8 cellular contexts compared by ENCODE assay signal in the genomic region with DNA sequence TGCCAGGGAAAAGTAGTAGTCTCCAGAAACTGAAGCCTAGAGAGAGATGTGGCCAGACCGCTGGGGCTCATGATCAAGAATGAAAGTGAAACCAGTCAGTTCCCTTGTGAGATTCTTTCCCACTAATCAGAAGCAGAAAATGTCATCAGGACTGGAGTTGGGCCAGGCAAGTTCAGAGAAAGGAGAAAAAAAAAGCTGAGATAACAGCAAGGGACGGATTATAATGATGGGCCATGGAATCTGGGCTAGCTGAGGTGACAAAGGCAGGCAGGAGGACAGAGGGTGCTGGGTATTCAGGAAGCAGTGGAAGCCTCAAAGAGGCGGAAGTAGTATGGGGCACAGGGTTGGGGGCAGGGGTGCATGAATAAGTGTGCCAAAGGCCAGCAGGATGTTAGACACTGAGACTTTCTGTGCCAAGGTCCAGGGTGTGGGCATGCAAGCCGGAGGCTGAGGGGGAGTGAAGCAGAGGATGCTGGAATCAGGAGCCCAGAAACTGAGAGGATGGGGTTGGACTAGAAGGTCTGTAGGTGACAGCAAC.
DNase-seq lines count a peak whose midpoint lies in the region; ATAC-seq and TF ChIP-seq lines count a peak whose summit lies in the region.

No MANE protein-coding gene starts in this region.

- peak overlapping the region; percentile 96 for H3K27ac ChIP-seq in neutrophil

- ATAC-seq in GM21619 (IDR thresholded peaks at IDR 0.05; ENCODE audit: unreplicated experiment), result peak; percentile 33
- ATAC-seq in HG02970 (IDR thresholded peaks at IDR 0.05; ENCODE audit: low FRiP score, unreplicated experiment), result no peak

- peaks cover 17 to 54% of the 10 kb centered on the region in 2 experiments for H3K4me1 ChIP-seq in neutrophil (ENCODE audit: control insufficient read depth in 1 of 2, insufficient read depth in 1 of 2, low read depth in 1 of 2, low read length in 1 of 2)

- H3K4me3 ChIP-seq in neutrophil (ENCODE audit: low read depth in 1 of 2, low read length in 1 of 2), result peak overlapping the region; percentile 62 to 89

- peaks cover 2% of the 10 kb centered on the region for H3K36me3 ChIP-seq in neutrophil

- DNase-seq in COLO668 (lab: John Stamatoyannopoulos, UW; ENCODE audit: unreplicated experiment) (peak; percentile 34), NOMO-1 treated with dmso at 0.1 percent for 144 hours (lab: John Stamatoyannopoulos, UW; ENCODE audit: unreplicated experiment) (peak; percentile 68), fibroblast of gingiva (ENCODE audit: low read depth) (peak; percentile 58), NCI-H345 (lab: John Stamatoyannopoulos, UW) (no peak)
- DNase-seq in activated T-cell treated with anti-CD3 and anti-CD28 coated beads, Interleukin-2, amount 50 U/mL, for 24 hours, result peak; percentile 65

- peak overlapping the region; percentile 80 for H3K4me3 Mint-ChIP-seq in activated T-cell treated with anti-CD3 and anti-CD28 coated beads, Interleukin-2, amount 50 U/mL, for 24 hours

- peaks cover 50% of the 10 kb centered on the region for H3K36me3 Mint-ChIP-seq in activated T-cell treated with anti-CD3 and anti-CD28 coated beads, Interleukin-2, amount 50 U/mL, for 24 hours (ENCODE audit: low read depth)

- H3K27me3 Mint-ChIP-seq in activated T-cell treated with anti-CD3 and anti-CD28 coated beads, Interleukin-2, amount 50 U/mL, for 24 hours, result peaks cover 5% of the 10 kb centered on the region

- H3K9me3 ChIP-seq in neutrophil, result no peaks in the 10 kb centered on the region

- peaks cover 53% of the 10 kb centered on the region for H3K4me1 Mint-ChIP-seq in activated T-cell treated with anti-CD3 and anti-CD28 coated beads, Interleukin-2, amount 50 U/mL, for 24 hours (ENCODE audit: low read depth)

- TF ChIP-seq CTCF in neutrophil (IDR thresholded peaks at IDR 0.05), result no peak

- peak overlapping the region; percentile 95 for H3K27ac Mint-ChIP-seq in activated T-cell treated with anti-CD3 and anti-CD28 coated beads, Interleukin-2, amount 50 U/mL, for 24 hours

- no peaks in the 10 kb centered on the region for H3K27me3 ChIP-seq in neutrophil

- no peaks in the 10 kb centered on the region for H3K9me3 Mint-ChIP-seq in activated T-cell treated with anti-CD3 and anti-CD28 coated beads, Interleukin-2, amount 50 U/mL, for 24 hours
